8 cellular contexts compared by ENCODE assay signal in the genomic region with DNA sequence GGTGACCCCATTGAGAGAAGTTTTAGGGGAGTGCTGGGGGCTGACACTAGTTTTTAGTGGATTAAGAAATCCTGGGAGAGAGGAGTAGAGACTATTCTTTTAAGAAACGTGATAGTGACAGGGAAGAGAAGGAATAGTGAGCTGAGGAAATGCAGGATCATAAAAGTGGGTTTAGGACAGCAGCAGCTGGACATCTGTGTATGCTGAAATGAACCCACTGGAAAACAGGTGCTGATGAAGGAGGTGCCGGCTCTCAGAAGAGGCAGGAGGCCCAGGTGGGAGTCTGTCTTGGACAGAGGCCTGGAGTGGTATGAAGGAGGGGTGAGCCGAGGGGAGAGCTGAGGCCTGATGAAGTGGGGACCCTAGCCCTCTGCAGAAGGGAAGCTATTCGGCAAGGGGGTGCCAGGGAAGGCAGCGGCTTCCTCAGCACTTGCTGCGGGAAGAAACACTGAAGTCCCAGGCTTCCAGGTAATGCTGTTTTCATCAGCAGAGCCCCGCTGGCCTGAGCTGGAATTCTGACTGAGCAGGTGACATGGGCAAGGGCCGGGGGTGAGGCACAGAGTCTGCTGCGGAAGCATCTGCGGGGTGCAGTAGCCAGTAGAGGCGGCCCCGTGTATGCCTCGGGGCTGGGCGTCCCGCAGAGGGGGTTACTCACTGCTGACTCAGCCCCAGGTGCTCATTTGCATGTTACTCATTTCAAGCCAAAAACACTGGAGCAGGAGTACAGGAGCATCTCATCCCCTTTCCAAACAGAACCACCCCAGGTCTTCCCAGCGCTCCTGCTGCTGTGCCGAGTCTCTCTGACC.
DNase-seq lines count a peak whose midpoint lies in the region; ATAC-seq and TF ChIP-seq lines count a peak whose summit lies in the region.

No MANE protein-coding gene starts in this region.

- peak; percentile 3 for DNase-seq in EH (ENCODE audit: low read depth)
- DNase-seq in activated T-cell treated with anti-CD3 and anti-CD28 coated beads, Interleukin-2, amount 50 U/mL, for 48 hours: peak; percentile 28 to 38
- DNase-seq in left colon: peak; percentile 42 to 73
- DNase-seq in GF-D8 (lab: John Stamatoyannopoulos, UW): no peak
- no peak for DNase-seq in endothelial cell (ENCODE audit: low spot score)
- DNase-seq in NCI-H510A (lab: John Stamatoyannopoulos, UW): no peak

- H3K36me3 Mint-ChIP-seq in endothelial cell (ENCODE audit: low read depth, unreplicated experiment): peaks cover 3% of the 10 kb centered on the region

- no peak overlapping the region for H3K27ac Mint-ChIP-seq in endothelial cell (ENCODE audit: unreplicated experiment)

- H3K4me3 Mint-ChIP-seq in endothelial cell (ENCODE audit: unreplicated experiment): no peak overlapping the region

- ATAC-seq in GM19438 (IDR thresholded peaks at IDR 0.05; ENCODE audit: low read depth, unreplicated experiment): peak; percentile 75
- peak; percentile 66 for ATAC-seq in HG03342 (IDR thresholded peaks at IDR 0.05; ENCODE audit: unreplicated experiment)
- ATAC-seq in left colon: no peak

- intact Hi-C loops in left colon (cut with DNase I, micrococcal nuclease): no loop called here

- peaks cover 8% of the 10 kb centered on the region for H3K4me1 Mint-ChIP-seq in endothelial cell (ENCODE audit: unreplicated experiment)

- no peak for TF ChIP-seq CTCF in endothelial cell (IDR thresholded peaks at IDR 0.05; ENCODE audit: unreplicated experiment)

- H3K27me3 Mint-ChIP-seq in endothelial cell (ENCODE audit: unreplicated experiment): peaks cover 12% of the 10 kb centered on the region

- H3K9me3 Mint-ChIP-seq in endothelial cell (ENCODE audit: unreplicated experiment): no peaks in the 10 kb centered on the region

Comparison
In these comparisons a context has a peak if more than half of its experiments do, and no peak if none do; other contexts are left out.
1. DNase-seq: peak in EH (single experiment), activated T-cell treated with anti-CD3 and anti-CD28 coated beads, Interleukin-2, amount 50 U/mL, for 48 hours (2 of 2) and left colon (2 of 2); none in GF-D8 (single experiment), endothelial cell (single experiment) and NCI-H510A (single experiment).